ENCODE assay signal across 9 cellular contexts in the genomic region with DNA sequence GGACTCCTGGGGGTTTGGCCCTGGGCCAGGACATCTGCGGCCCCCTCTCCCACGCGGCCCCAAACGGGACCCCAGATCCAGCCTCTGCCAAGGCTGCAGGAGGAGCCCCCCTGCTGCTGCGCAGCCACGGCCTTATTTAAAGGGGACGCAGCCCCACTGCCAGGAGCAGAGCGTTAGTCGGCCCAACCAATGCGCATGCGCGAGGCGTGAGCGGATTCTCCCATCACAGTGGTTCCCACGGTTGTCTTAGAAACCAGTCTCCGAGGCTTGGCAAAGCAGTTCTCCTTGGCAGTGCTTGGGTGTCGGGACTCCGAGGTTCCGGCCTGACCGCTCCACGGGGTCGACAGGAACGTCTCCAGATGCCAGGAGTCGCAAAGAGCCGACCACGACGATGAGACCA.
DNase-seq lines count a peak whose midpoint lies in the region; ATAC-seq and TF ChIP-seq lines count a peak whose summit lies in the region.
"Had no signal": no experiment of that assay in that cellular context is flagged by ENCODE, and none has a peak within 500 bp of the region (broad histone marks: within the 10 kb centered on the region; RNA-seq: fewer than 3 reads in every experiment).

No MANE protein-coding gene starts in this region.

- no peak for TF ChIP-seq CTCF in activated CD8-positive, alpha-beta T cell treated with anti-CD3 and anti-CD28 coated beads for 36 hours (IDR thresholded peaks at IDR 0.05)
- TF ChIP-seq CTCF in foreskin fibroblast (IDR thresholded peaks at IDR 0.05; ENCODE audit: low read depth, low read length) (no peak), SK-N-SH (IDR thresholded peaks at IDR 0.05) (no peak)

- no peaks in the 10 kb centered on the region for H3K27me3 Mint-ChIP-seq in activated CD8-positive, alpha-beta T cell treated with anti-CD3 and anti-CD28 coated beads for 36 hours
- H3K27me3 Mint-ChIP-seq: brain had no signal

- TF ChIP-seq RAD21 in SK-N-SH (IDR thresholded peaks at IDR 0.05; ENCODE audit: low read length): no peak

- H3K27ac Mint-ChIP-seq in activated CD8-positive, alpha-beta T cell treated with anti-CD3 and anti-CD28 coated beads for 36 hours: no peak overlapping the region
- H3K27ac Mint-ChIP-seq: brain had no signal

- peaks cover 0 to 8% of the 10 kb centered on the region in 2 experiments; a peak in 1 of 4 replicates for H3K4me1 ChIP-seq in SK-N-SH (ENCODE audit: control insufficient read depth in 1 of 2, insufficient read depth in 2 of 2, low read depth in 1 of 2, low read length in 1 of 2)

- no peak overlapping the region for H3K9ac ChIP-seq in SK-N-SH

- H3K27ac ChIP-seq in SK-N-SH (ENCODE audit: low read depth in 2 of 2, low read length in 1 of 2): no peak overlapping the region

- no peak for TF ChIP-seq EP300 in SK-N-SH (IDR thresholded peaks at IDR 0.05; ENCODE audit: borderline replicate concordance in 1 of 2, low read depth in 1 of 2, low read length in 1 of 2)

- H3K4me3 Mint-ChIP-seq in activated CD8-positive, alpha-beta T cell treated with anti-CD3 and anti-CD28 coated beads for 36 hours: peak overlapping the region; percentile 37
- H3K4me3 Mint-ChIP-seq: brain had no signal

- POLR2A ChIA-PET in activated CD8-positive, alpha-beta T cell treated with anti-CD3 and anti-CD28 coated beads for 36 hours (lab: Charles Lee): no interaction called here
- POLR2A ChIA-PET in SK-N-SH (lab: Yijun Ruan, JAX): no interaction called here

- H3K4me1 Mint-ChIP-seq in activated CD8-positive, alpha-beta T cell treated with anti-CD3 and anti-CD28 coated beads for 36 hours (ENCODE audit: low read depth): peaks cover 34% of the 10 kb centered on the region
- H3K4me1 Mint-ChIP-seq: brain had no signal

- H4K20me1 ChIP-seq in SK-N-SH (ENCODE audit: insufficient read depth): no peaks in the 10 kb centered on the region

- H3K36me3 Mint-ChIP-seq in activated CD8-positive, alpha-beta T cell treated with anti-CD3 and anti-CD28 coated beads for 36 hours (ENCODE audit: low read depth): peaks cover 2% of the 10 kb centered on the region
- H3K36me3 Mint-ChIP-seq: brain had no signal

- no peaks in the 10 kb centered on the region for H3K79me2 ChIP-seq in SK-N-SH (ENCODE audit: insufficient read depth)

- WGBS in SK-N-SH (ENCODE audit: low lambda C conversion rate): 93% methylated on average over 14 of the region's 27 CpGs

- H3K4me3 ChIP-seq in GM08714 (ENCODE audit: low read length) (peak overlapping the region; percentile 22; the same call in 1 of the 2 replicates), foreskin fibroblast (ENCODE audit: low read depth in 1 of 2, low read length in 2 of 2) (peak overlapping the region; percentile 18 to 36), SK-N-SH (ENCODE audit: low read depth in 2 of 2, low read length in 1 of 2) (no peak overlapping the region)

- H3K4me2 ChIP-seq in SK-N-SH: no peak overlapping the region

- H3K36me3 ChIP-seq in SK-N-SH (replicated peaks in 1 of 2; ENCODE audit: control insufficient read depth in 1 of 2, insufficient read depth in 2 of 2, low read length in 1 of 2): no peaks in the 10 kb centered on the region

- H3K27me3 ChIP-seq in SK-N-SH (ENCODE audit: insufficient read depth): no peaks in the 10 kb centered on the region

- CTCF ChIA-PET in activated CD8-positive, alpha-beta T cell treated with anti-CD3 and anti-CD28 coated beads for 36 hours (lab: Charles Lee): no interaction called here
- CTCF ChIA-PET in SK-N-SH (lab: Yijun Ruan, JAX): no interaction called here

- DNase-seq in activated CD8-positive, alpha-beta T cell treated with anti-CD3 and anti-CD28 coated beads for 36 hours: peak; percentile 64
- DNase-seq in foreskin fibroblast (peak; percentile 2 to 51), SK-N-SH (no peak), GM19238 (ENCODE audit: insufficient read length, low spot score) (no peak), occipital lobe (lab: John Stamatoyannopoulos, UW) (no peak)
- peak; percentile 55 to 63 for DNase-seq in stimulated activated CD4-positive, alpha-beta T cell treated with anti-CD3 and anti-CD28 coated beads, Interleukin-2, amount 100 ng/mL, for 24 hours

- no peak overlapping the region for H2AFZ ChIP-seq in SK-N-SH (ENCODE audit: low read depth)

- H3K9me3 ChIP-seq in SK-N-SH: no peaks in the 10 kb centered on the region

- H3F3A ChIP-seq in SK-N-SH (replicated peaks; ENCODE audit: insufficient read depth): no peaks in the 10 kb centered on the region

- H3K9me3 Mint-ChIP-seq in activated CD8-positive, alpha-beta T cell treated with anti-CD3 and anti-CD28 coated beads for 36 hours: peaks cover 2% of the 10 kb centered on the region

- H3K9me2 ChIP-seq in SK-N-SH: no peaks in the 10 kb centered on the region

- ATAC-seq in activated CD8-positive, alpha-beta T cell treated with anti-CD3 and anti-CD28 coated beads for 36 hours: no peak
- ATAC-seq in HG03139 (IDR thresholded peaks at IDR 0.05; ENCODE audit: unreplicated experiment): no peak

- intact Hi-C loops in activated CD8-positive, alpha-beta T cell treated with anti-CD3 and anti-CD28 coated beads for 36 hours (cut with micrococcal nuclease): no loop called here

TF ChIP-seq in SK-N-SH, 30 proteins besides CTCF, POLR2A, EP300 and RAD21 (continues in another document):
- TF ChIP-seq, protein P1, sequence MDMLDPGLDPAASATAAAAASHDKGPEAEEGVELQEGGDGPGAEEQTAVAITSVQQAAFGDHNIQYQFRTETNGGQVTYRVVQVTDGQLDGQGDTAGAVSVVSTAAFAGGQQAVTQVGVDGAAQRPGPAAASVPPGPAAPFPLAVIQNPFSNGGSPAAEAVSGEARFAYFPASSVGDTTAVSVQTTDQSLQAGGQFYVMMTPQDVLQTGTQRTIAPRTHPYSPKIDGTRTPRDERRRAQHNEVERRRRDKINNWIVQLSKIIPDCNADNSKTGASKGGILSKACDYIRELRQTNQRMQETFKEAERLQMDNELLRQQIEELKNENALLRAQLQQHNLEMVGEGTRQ (IDR thresholded peaks at IDR 0.05; ENCODE audit: borderline replicate concordance, low read depth, low read length): no peak
- TF ChIP-seq, protein P2, sequence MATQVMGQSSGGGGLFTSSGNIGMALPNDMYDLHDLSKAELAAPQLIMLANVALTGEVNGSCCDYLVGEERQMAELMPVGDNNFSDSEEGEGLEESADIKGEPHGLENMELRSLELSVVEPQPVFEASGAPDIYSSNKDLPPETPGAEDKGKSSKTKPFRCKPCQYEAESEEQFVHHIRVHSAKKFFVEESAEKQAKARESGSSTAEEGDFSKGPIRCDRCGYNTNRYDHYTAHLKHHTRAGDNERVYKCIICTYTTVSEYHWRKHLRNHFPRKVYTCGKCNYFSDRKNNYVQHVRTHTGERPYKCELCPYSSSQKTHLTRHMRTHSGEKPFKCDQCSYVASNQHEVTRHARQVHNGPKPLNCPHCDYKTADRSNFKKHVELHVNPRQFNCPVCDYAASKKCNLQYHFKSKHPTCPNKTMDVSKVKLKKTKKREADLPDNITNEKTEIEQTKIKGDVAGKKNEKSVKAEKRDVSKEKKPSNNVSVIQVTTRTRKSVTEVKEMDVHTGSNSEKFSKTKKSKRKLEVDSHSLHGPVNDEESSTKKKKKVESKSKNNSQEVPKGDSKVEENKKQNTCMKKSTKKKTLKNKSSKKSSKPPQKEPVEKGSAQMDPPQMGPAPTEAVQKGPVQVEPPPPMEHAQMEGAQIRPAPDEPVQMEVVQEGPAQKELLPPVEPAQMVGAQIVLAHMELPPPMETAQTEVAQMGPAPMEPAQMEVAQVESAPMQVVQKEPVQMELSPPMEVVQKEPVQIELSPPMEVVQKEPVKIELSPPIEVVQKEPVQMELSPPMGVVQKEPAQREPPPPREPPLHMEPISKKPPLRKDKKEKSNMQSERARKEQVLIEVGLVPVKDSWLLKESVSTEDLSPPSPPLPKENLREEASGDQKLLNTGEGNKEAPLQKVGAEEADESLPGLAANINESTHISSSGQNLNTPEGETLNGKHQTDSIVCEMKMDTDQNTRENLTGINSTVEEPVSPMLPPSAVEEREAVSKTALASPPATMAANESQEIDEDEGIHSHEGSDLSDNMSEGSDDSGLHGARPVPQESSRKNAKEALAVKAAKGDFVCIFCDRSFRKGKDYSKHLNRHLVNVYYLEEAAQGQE (IDR thresholded peaks at IDR 0.05; ENCODE audit: low read depth, low read length): no peak
- TF ChIP-seq, protein P3, sequence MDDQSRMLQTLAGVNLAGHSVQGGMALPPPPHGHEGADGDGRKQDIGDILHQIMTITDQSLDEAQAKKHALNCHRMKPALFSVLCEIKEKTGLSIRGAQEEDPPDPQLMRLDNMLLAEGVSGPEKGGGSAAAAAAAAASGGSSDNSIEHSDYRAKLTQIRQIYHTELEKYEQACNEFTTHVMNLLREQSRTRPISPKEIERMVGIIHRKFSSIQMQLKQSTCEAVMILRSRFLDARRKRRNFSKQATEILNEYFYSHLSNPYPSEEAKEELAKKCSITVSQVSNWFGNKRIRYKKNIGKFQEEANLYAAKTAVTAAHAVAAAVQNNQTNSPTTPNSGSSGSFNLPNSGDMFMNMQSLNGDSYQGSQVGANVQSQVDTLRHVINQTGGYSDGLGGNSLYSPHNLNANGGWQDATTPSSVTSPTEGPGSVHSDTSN (IDR thresholded peaks at IDR 0.05): no peak
- no peak for TF ChIP-seq JUND (IDR thresholded peaks at IDR 0.05)
- TF ChIP-seq RXRA (IDR thresholded peaks at IDR 0.05; ENCODE audit: borderline replicate concordance, low read depth): no peak
- TF ChIP-seq, protein P4, sequence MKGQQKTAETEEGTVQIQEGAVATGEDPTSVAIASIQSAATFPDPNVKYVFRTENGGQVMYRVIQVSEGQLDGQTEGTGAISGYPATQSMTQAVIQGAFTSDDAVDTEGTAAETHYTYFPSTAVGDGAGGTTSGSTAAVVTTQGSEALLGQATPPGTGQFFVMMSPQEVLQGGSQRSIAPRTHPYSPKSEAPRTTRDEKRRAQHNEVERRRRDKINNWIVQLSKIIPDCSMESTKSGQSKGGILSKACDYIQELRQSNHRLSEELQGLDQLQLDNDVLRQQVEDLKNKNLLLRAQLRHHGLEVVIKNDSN (IDR thresholded peaks at IDR 0.05; ENCODE audit: borderline replicate concordance, low read depth): no peak
- no peak for TF ChIP-seq POLR2AphosphoS5 (IDR thresholded peaks at IDR 0.05; ENCODE audit: low read depth, low read length)
- TF ChIP-seq FOSL2 (IDR thresholded peaks at IDR 0.05; ENCODE audit: borderline replicate concordance, low read depth): no peak
- TF ChIP-seq YY1 (IDR thresholded peaks at IDR 0.05; ENCODE audit: low read depth): no peak
- TF ChIP-seq SIN3A (IDR thresholded peaks at IDR 0.05; ENCODE audit: borderline replicate concordance, low read depth, low read length): no peak

Comparison
In these comparisons a context has a peak if more than half of its experiments do, and no peak if none do; other contexts are left out.
1. H3K4me3 ChIP-seq: peak in GM08714 (single experiment) and foreskin fibroblast (2 of 2); none in SK-N-SH (0 of 2).
2. DNase-seq: peak in activated CD8-positive, alpha-beta T cell treated with anti-CD3 and anti-CD28 coated beads for 36 hours (single experiment), foreskin fibroblast (2 of 2) and stimulated activated CD4-positive, alpha-beta T cell treated with anti-CD3 and anti-CD28 coated beads, Interleukin-2, amount 100 ng/mL, for 24 hours (2 of 2); none in SK-N-SH (single experiment), GM19238 (single experiment) and occipital lobe (single experiment).